Comparison of ENCODE assay signal across 8 cellular contexts in the genomic region with DNA sequence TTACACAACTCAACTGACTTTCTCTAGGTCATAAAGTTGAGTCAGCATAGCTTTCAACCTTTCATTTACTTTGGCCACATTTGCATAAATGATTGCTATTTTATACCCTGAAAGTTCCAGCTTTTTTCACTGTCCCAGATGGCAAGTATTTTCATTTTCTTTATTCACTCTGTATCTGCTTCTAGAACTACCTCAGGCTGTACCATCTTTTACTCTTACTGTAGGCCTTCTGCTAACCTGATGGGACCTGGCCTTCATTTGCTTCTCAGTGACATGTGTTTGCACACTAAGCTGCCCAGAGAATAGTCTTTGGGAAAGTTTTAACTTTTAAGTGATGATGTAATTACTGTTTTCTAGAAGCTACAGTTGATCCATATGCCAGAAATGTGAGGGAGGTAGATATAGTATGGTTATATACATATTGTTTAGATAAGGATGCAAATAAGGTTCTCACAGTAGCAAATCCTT.
A peak's percentile ranks its signal among the peaks of the same experiment; 100 is the strongest.
DNase-seq lines count a peak whose midpoint lies in the region; ATAC-seq and TF ChIP-seq lines count a peak whose summit lies in the region.

No MANE protein-coding gene starts in this region.

- no peaks in the 10 kb centered on the region for H3K27me3 Mint-ChIP-seq in activated T-helper 17 cell treated with anti-CD3 and anti-CD28 coated beads, Interleukin-2, amount 50 U/mL, for 72 hours
- H3K27me3 Mint-ChIP-seq in WTC11 (ENCODE audit: low read depth): no peaks in the 10 kb centered on the region

- H3K27ac Mint-ChIP-seq in activated T-helper 17 cell treated with anti-CD3 and anti-CD28 coated beads, Interleukin-2, amount 50 U/mL, for 72 hours: peak overlapping the region; percentile 96
- H3K27ac Mint-ChIP-seq in WTC11: no peak overlapping the region

- no peak overlapping the region for H3K9ac ChIP-seq in DND-41 (ENCODE audit: low read depth, low read length)

- H3K4me1 ChIP-seq in DND-41 (ENCODE audit: insufficient read depth, low read length): peaks cover 36% of the 10 kb centered on the region
- peaks cover 40% of the 10 kb centered on the region for H3K4me1 ChIP-seq in mesodermal cell (ENCODE audit: control insufficient read depth, insufficient read depth, low read length, poor library complexity, severe bottlenecking)

- peaks cover 89% of the 10 kb centered on the region for H3K79me2 ChIP-seq in DND-41 (ENCODE audit: insufficient read depth, low read length)

- ATAC-seq in DND-41 (ENCODE audit: insufficient read depth, low read depth) (peak; percentile 12; the same call in 1 of the 3 replicates), HG02642 (IDR thresholded peaks at IDR 0.05; ENCODE audit: poor library complexity, unreplicated experiment) (peak; percentile 26), WTC11 (no peak)
- ATAC-seq in activated T-helper 17 cell treated with anti-CD3 and anti-CD28 coated beads, Interleukin-2, amount 50 U/mL, for 72 hours (replicated peaks): peak; percentile 33

- H3K36me3 Mint-ChIP-seq in activated T-helper 17 cell treated with anti-CD3 and anti-CD28 coated beads, Interleukin-2, amount 50 U/mL, for 72 hours (ENCODE audit: low read depth): peaks cover 78% of the 10 kb centered on the region
- no peaks in the 10 kb centered on the region for H3K36me3 Mint-ChIP-seq in WTC11

- H3K27me3 ChIP-seq in DND-41 (ENCODE audit: insufficient read depth, low read length, poor library complexity): no peaks in the 10 kb centered on the region

- H2AFZ ChIP-seq in DND-41 (ENCODE audit: low read depth, low read length): no peak overlapping the region

- CTCF ChIA-PET in WTC11 (lab: Charles Lee): no interaction called here

- DNase-seq in DND-41 (no peak), NCI-H2171 (lab: John Stamatoyannopoulos, UW) (no peak), WTC11 (ENCODE audit: low spot score) (no peak), germinal center (ENCODE audit: low spot score) (no peak), SKM-1 (lab: John Stamatoyannopoulos, UW; ENCODE audit: unreplicated experiment) (no peak)

- H3K4me3 ChIP-seq in DND-41 (ENCODE audit: low read depth in 1 of 2, low read length in 2 of 2) (no peak overlapping the region), mesodermal cell (ENCODE audit: extremely low read depth, insufficient read depth, low read length, poor library complexity, severe bottlenecking) (no peak overlapping the region)

- H3K4me2 ChIP-seq in DND-41 (ENCODE audit: insufficient read depth, low read length): no peak overlapping the region

- H3K4me3 Mint-ChIP-seq in activated T-helper 17 cell treated with anti-CD3 and anti-CD28 coated beads, Interleukin-2, amount 50 U/mL, for 72 hours: peak overlapping the region; percentile 81
- H3K4me3 Mint-ChIP-seq in WTC11: no peak overlapping the region

- TF ChIP-seq CTCF in DND-41 (IDR thresholded peaks at IDR 0.05; ENCODE audit: borderline replicate concordance, extremely low read depth, low read length, poor library complexity, severe bottlenecking): no peak
- no peak for TF ChIP-seq CTCF in WTC11 (IDR thresholded peaks at IDR 0.05)

- H3K4me1 Mint-ChIP-seq in activated T-helper 17 cell treated with anti-CD3 and anti-CD28 coated beads, Interleukin-2, amount 50 U/mL, for 72 hours: peaks cover 54% of the 10 kb centered on the region
- peaks cover 10% of the 10 kb centered on the region for H3K4me1 Mint-ChIP-seq in WTC11

- H3K36me3 ChIP-seq in DND-41 (ENCODE audit: insufficient read depth, low read length): no peaks in the 10 kb centered on the region
- peaks cover 2% of the 10 kb centered on the region for H3K36me3 ChIP-seq in mesodermal cell (ENCODE audit: control insufficient read depth, insufficient read depth, low read length)

- H4K20me1 ChIP-seq in DND-41 (ENCODE audit: insufficient read depth, low read length): 0 out of 2 replicates have a peak, but pooled peaks cover 3% of the 10 kb centered on the region

- H3K9me3 Mint-ChIP-seq in activated T-helper 17 cell treated with anti-CD3 and anti-CD28 coated beads, Interleukin-2, amount 50 U/mL, for 72 hours: peaks cover 8% of the 10 kb centered on the region
- H3K9me3 Mint-ChIP-seq in WTC11: no peaks in the 10 kb centered on the region

- POLR2A ChIA-PET in WTC11 (lab: Charles Lee): no interaction called here

- peak overlapping the region; percentile 66 for H3K27ac ChIP-seq in DND-41 (ENCODE audit: low read length)
- H3K27ac ChIP-seq in mesodermal cell (ENCODE audit: low read depth, low read length, severe bottlenecking): peak overlapping the region; percentile 46

- H3K9me3 ChIP-seq in DND-41 (ENCODE audit: insufficient read depth, low read length, severe bottlenecking) (no peaks in the 10 kb centered on the region), mesodermal cell (ENCODE audit: control insufficient read depth, low read length) (no peaks in the 10 kb centered on the region)

TF ChIP-seq in WTC11, 78 proteins besides CTCF, POLR2A, EP300 and RAD21:
- TF ChIP-seq, protein P1, sequence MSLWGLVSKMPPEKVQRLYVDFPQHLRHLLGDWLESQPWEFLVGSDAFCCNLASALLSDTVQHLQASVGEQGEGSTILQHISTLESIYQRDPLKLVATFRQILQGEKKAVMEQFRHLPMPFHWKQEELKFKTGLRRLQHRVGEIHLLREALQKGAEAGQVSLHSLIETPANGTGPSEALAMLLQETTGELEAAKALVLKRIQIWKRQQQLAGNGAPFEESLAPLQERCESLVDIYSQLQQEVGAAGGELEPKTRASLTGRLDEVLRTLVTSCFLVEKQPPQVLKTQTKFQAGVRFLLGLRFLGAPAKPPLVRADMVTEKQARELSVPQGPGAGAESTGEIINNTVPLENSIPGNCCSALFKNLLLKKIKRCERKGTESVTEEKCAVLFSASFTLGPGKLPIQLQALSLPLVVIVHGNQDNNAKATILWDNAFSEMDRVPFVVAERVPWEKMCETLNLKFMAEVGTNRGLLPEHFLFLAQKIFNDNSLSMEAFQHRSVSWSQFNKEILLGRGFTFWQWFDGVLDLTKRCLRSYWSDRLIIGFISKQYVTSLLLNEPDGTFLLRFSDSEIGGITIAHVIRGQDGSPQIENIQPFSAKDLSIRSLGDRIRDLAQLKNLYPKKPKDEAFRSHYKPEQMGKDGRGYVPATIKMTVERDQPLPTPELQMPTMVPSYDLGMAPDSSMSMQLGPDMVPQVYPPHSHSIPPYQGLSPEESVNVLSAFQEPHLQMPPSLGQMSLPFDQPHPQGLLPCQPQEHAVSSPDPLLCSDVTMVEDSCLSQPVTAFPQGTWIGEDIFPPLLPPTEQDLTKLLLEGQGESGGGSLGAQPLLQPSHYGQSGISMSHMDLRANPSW (CRISPR knock-in tag; conservative IDR thresholded peaks at IDR 0.05; ENCODE audit: low read depth): no peak
- TF ChIP-seq ZNF232 (CRISPR knock-in tag; IDR thresholded peaks at IDR 0.05) (no peak), NR2C2 (CRISPR knock-in tag; IDR thresholded peaks at IDR 0.05) (no peak), ZNF219 (CRISPR knock-in tag; IDR thresholded peaks at IDR 0.05; ENCODE audit: borderline replicate concordance) (no peak), TEAD1 (CRISPR knock-in tag; IDR thresholded peaks at IDR 0.05) (no peak), NFATC4 (CRISPR knock-in tag; IDR thresholded peaks at IDR 0.05) (no peak), CREB1 (CRISPR knock-in tag; IDR thresholded peaks at IDR 0.05) (no peak), ESRRA (CRISPR knock-in tag; IDR thresholded peaks at IDR 0.05; ENCODE audit: borderline replicate concordance) (no peak), ZNF121 (CRISPR knock-in tag; IDR thresholded peaks at IDR 0.05) (no peak), ETV6 (CRISPR knock-in tag; IDR thresholded peaks at IDR 0.05) (no peak), SMAD4 (CRISPR knock-in tag; IDR thresholded peaks at IDR 0.05) (no peak)
